ENCODE assay signal across 19 cellular contexts in the genomic region with DNA sequence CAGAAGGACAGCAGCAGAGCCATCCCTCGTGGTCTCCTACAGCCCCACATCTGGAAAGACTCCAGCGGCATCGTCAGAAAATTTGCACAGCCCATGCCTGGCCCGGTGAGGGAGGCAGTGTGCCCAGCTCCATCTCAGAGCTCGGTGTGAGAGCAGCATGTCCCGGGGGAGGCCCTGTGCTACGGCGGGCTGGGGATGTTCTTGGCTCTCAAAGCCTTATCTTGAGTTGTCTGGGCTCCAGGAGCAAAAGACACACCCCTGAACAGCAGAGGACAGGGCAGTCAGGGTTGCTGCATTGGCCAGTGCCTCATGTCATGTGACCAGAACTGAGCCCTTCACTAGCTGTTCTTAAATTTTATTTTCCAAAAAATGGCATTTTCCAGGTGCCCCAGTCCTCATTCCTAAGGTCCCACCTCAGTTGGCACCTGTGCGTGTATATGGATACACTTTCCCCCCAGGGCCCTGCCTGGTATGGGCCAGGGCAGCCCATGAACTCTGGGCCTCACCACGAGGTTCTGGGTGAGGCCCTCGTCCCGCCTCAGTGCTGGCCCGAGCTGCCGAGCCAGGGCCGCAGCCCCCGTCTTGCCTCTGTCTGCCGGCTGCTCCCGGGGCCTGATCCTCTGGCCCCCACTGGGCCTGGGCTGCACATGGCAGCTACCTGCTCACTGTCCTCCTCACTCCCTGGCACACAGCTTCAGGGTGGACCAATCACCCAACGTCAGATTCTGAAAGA. TPM values are rescaled to one million over a fixed set of nuclear protein-coding genes. Genes with fewer than 3 reads are reported as not detected.
A peak's percentile ranks its signal among the peaks of the same experiment; 100 is the strongest.
DNase-seq lines count a peak whose midpoint lies in the region; ATAC-seq and TF ChIP-seq lines count a peak whose summit lies in the region.
"Had no signal": no experiment of that assay in that cellular context is flagged by ENCODE, and none has a peak within 500 bp of the region (broad histone marks: within the 10 kb centered on the region; RNA-seq: fewer than 3 reads in every experiment).

No MANE protein-coding gene starts in this region.

- no peak for TF ChIP-seq CTCF in breast epithelium (IDR thresholded peaks at IDR 0.05)

- intact Hi-C loops in activated CD4-positive, alpha-beta T cell treated with anti-CD3 and anti-CD28 coated beads for 36 hours (cut with DNase I, micrococcal nuclease) = no loop called here
- intact Hi-C loops in breast epithelium (cut with DNase I; ENCODE audit: low total_unique reads) (no loop called here), left ventricle myocardium superior (cut with micrococcal nuclease) (no loop called here)

- peaks cover 38% of the 10 kb centered on the region for H3K4me1 Mint-ChIP-seq in activated CD4-positive, alpha-beta T cell treated with anti-CD3 and anti-CD28 coated beads, Interleukin-2, amount 10 ng/mL, durations not matched to agents 7 days and 5 days
- H3K4me1 Mint-ChIP-seq in activated CD4-positive, alpha-beta T cell treated with anti-CD3 and anti-CD28 coated beads for 36 hours = peaks cover 25% of the 10 kb centered on the region
- peaks cover 16 to 31% of the 10 kb centered on the region in 2 donors for H3K4me1 Mint-ChIP-seq in stimulated activated naive B cell treated with anti-CD40 and anti-IgM and Interleukin-4, amounts not matched to agents 10 μg/mL and 1 μg/mL and 100 μg/mL, for 72 hours

- no peak overlapping the region for H3K4me3 Mint-ChIP-seq in activated CD4-positive, alpha-beta T cell treated with anti-CD3 and anti-CD28 coated beads, Interleukin-2, amount 10 ng/mL, durations not matched to agents 7 days and 5 days
- no peak overlapping the region for H3K4me3 Mint-ChIP-seq in activated CD4-positive, alpha-beta T cell treated with anti-CD3 and anti-CD28 coated beads for 36 hours
- no peak overlapping the region for H3K4me3 Mint-ChIP-seq in stimulated activated naive B cell treated with anti-CD40 and anti-IgM and Interleukin-4, amounts not matched to agents 10 μg/mL and 1 μg/mL and 100 μg/mL, for 72 hours

- POLR2A ChIA-PET in activated CD4-positive, alpha-beta T cell treated with anti-CD3 and anti-CD28 coated beads, Interleukin-2, amount 10 ng/mL, durations not matched to agents 7 days and 5 days (lab: Charles Lee) = no interaction called here
- POLR2A ChIA-PET in activated CD4-positive, alpha-beta T cell treated with anti-CD3 and anti-CD28 coated beads for 36 hours (lab: Charles Lee) = no interaction called here

- no peaks in the 10 kb centered on the region for H3K9me3 ChIP-seq in breast epithelium
- H3K9me3 ChIP-seq: A549, lower lobe of right lung, Peyer's patch, spleen, thoracic aorta had no signal

- TF ChIP-seq POLR2A in breast epithelium (IDR thresholded peaks at IDR 0.05) = no peak

- peak overlapping the region; percentile 82 to 96 for H3K27ac ChIP-seq in breast epithelium
- H3K27ac ChIP-seq: A549, lower lobe of right lung, Peyer's patch had no signal

- CTCF ChIA-PET in activated CD4-positive, alpha-beta T cell treated with anti-CD3 and anti-CD28 coated beads, Interleukin-2, amount 10 ng/mL, durations not matched to agents 7 days and 5 days (lab: Charles Lee) = interaction anchor here (0.7 to 1.8 kb wide), 5 partner anchors 9 to 46 kb away, joined by 3 to 6 read pairs (median 5); a partner anchor contains a TSS
- CTCF ChIA-PET in activated CD4-positive, alpha-beta T cell treated with anti-CD3 and anti-CD28 coated beads for 36 hours (lab: Charles Lee) = interaction anchor here (0.7 to 1.5 kb wide), 2 partner anchors 38 to 260 kb away, joined by 3 to 4 read pairs; a partner anchor contains a TSS

- no peaks in the 10 kb centered on the region for H3K36me3 ChIP-seq in breast epithelium

- no peak for DNase-seq in activated CD4-positive, alpha-beta T cell treated with anti-CD3 and anti-CD28 coated beads, Interleukin-2, amount 10 ng/mL, durations not matched to agents 7 days and 5 days
- no peak for DNase-seq in activated CD4-positive, alpha-beta T cell treated with anti-CD3 and anti-CD28 coated beads for 36 hours
- DNase-seq in breast epithelium (ENCODE audit: low spot score in 2 of 2) (no peak), left ventricle myocardium superior (peak; percentile 80), NCI-H226 (no peak), UCSD-AML1 (lab: John Stamatoyannopoulos, UW; ENCODE audit: unreplicated experiment) (no peak)
- no peak for DNase-seq in stimulated activated naive B cell treated with anti-CD40 and anti-IgM and Interleukin-4, amounts not matched to agents 10 μg/mL and 1 μg/mL and 100 μg/mL, for 72 hours
- DNase-seq: activated CD4-positive, alpha-beta T cell treated with anti-CD3 and anti-CD28 coated beads, Interleukin-2, amount 50 U/mL, for 4 hours; activated effector memory CD4-positive, alpha-beta T cell treated with anti-CD3 and anti-CD28 coated beads, Interleukin-2, amount 50 U/mL, for 16 hours; lower lobe of right lung; NCI-H510A treated with DMSO at 0.1 percent for 48 hours had no signal

- peaks cover 15% of the 10 kb centered on the region for H3K36me3 Mint-ChIP-seq in activated CD4-positive, alpha-beta T cell treated with anti-CD3 and anti-CD28 coated beads, Interleukin-2, amount 10 ng/mL, durations not matched to agents 7 days and 5 days (ENCODE audit: low read depth)
- peaks cover 12% of the 10 kb centered on the region for H3K36me3 Mint-ChIP-seq in activated CD4-positive, alpha-beta T cell treated with anti-CD3 and anti-CD28 coated beads for 36 hours (ENCODE audit: low read depth)
- H3K36me3 Mint-ChIP-seq in stimulated activated naive B cell treated with anti-CD40 and anti-IgM and Interleukin-4, amounts not matched to agents 10 μg/mL and 1 μg/mL and 100 μg/mL, for 72 hours = peaks cover 29 to 31% of the 10 kb centered on the region in 2 donors

- no peak for ATAC-seq in activated CD4-positive, alpha-beta T cell treated with anti-CD3 and anti-CD28 coated beads for 36 hours
- ATAC-seq in left ventricle myocardium superior (peak; percentile 30), esophagus mucosa (no peak)
- ATAC-seq in stimulated activated naive B cell treated with anti-CD40 and anti-IgM and Interleukin-4, amounts not matched to agents 10 μg/mL and 1 μg/mL and 100 μg/mL, for 72 hours (replicated peaks) = no peak
- ATAC-seq: A549, HCT116, lower lobe of right lung had no signal

- H3K27me3 Mint-ChIP-seq in activated CD4-positive, alpha-beta T cell treated with anti-CD3 and anti-CD28 coated beads, Interleukin-2, amount 10 ng/mL, durations not matched to agents 7 days and 5 days = no peaks in the 10 kb centered on the region
- no peaks in the 10 kb centered on the region for H3K27me3 Mint-ChIP-seq in activated CD4-positive, alpha-beta T cell treated with anti-CD3 and anti-CD28 coated beads for 36 hours
- H3K27me3 Mint-ChIP-seq in stimulated activated naive B cell treated with anti-CD40 and anti-IgM and Interleukin-4, amounts not matched to agents 10 μg/mL and 1 μg/mL and 100 μg/mL, for 72 hours = no peaks in the 10 kb centered on the region

- peak overlapping the region; percentile 60 for H3K27ac Mint-ChIP-seq in activated CD4-positive, alpha-beta T cell treated with anti-CD3 and anti-CD28 coated beads, Interleukin-2, amount 10 ng/mL, durations not matched to agents 7 days and 5 days
- H3K27ac Mint-ChIP-seq in activated CD4-positive, alpha-beta T cell treated with anti-CD3 and anti-CD28 coated beads for 36 hours = no peak overlapping the region
- H3K27ac Mint-ChIP-seq in stimulated activated naive B cell treated with anti-CD40 and anti-IgM and Interleukin-4, amounts not matched to agents 10 μg/mL and 1 μg/mL and 100 μg/mL, for 72 hours = peak overlapping the region; percentile 42

- no peaks in the 10 kb centered on the region for H3K27me3 ChIP-seq in breast epithelium
- H3K27me3 ChIP-seq: Peyer's patch, spleen had no signal

- no peak overlapping the region for H3K4me3 ChIP-seq in breast epithelium
- H3K4me3 ChIP-seq: A549, lower lobe of right lung, Peyer's patch, spleen, thoracic aorta had no signal

- no peaks in the 10 kb centered on the region for H3K9me3 Mint-ChIP-seq in activated CD4-positive, alpha-beta T cell treated with anti-CD3 and anti-CD28 coated beads, Interleukin-2, amount 10 ng/mL, durations not matched to agents 7 days and 5 days
- H3K9me3 Mint-ChIP-seq in activated CD4-positive, alpha-beta T cell treated with anti-CD3 and anti-CD28 coated beads for 36 hours (ENCODE audit: low read depth) = no peaks in the 10 kb centered on the region
- no peaks in the 10 kb centered on the region for H3K9me3 Mint-ChIP-seq in stimulated activated naive B cell treated with anti-CD40 and anti-IgM and Interleukin-4, amounts not matched to agents 10 μg/mL and 1 μg/mL and 100 μg/mL, for 72 hours
- H3K9me3 Mint-ChIP-seq: T-helper 2 cell treated with Interferon-gamma antibody and Interleukin-4, amounts not matched to agents 5 μg/mL and 100 μg/mL, for 36 hours had no signal

- H3K4me1 ChIP-seq in breast epithelium = peaks cover 13 to 20% of the 10 kb centered on the region in 2 donors

RNA-seq across cellular contexts. Expression of a gene that starts 3.0 kb away (rescaled TPM):
- total RNA-seq in activated CD4-positive, alpha-beta T cell treated with anti-CD3 and anti-CD28 coated beads, Interleukin-2, amount 10 ng/mL, durations not matched to agents 7 days and 5 days = 10 to 100 TPM; 32.3 to 35.5 TPM
- 10 to 100 TPM; 16.4 to 22.5 TPM for total RNA-seq in activated CD4-positive, alpha-beta T cell treated with anti-CD3 and anti-CD28 coated beads for 36 hours
- total RNA-seq in breast epithelium (10 to 100 TPM; 22.4 to 38.0 (median 32.3) TPM), left ventricle myocardium superior (51.7 TPM), esophagus mucosa (24.2 TPM)

RNA-seq across cellular contexts. Expression of a gene that starts 37.7 kb away (rescaled TPM):
- 10 to 100 TPM; 12.4 to 16.7 TPM for total RNA-seq in activated CD4-positive, alpha-beta T cell treated with anti-CD3 and anti-CD28 coated beads, Interleukin-2, amount 10 ng/mL, durations not matched to agents 7 days and 5 days
- 10 to 100 TPM; 12.1 to 14.1 TPM for total RNA-seq in activated CD4-positive, alpha-beta T cell treated with anti-CD3 and anti-CD28 coated beads for 36 hours
- total RNA-seq in breast epithelium (10 to 100 TPM; 12.6 to 33.1 (median 23.6) TPM), left ventricle myocardium superior (7.8 TPM), esophagus mucosa (8.1 TPM)

RNA-seq across cellular contexts. Expression of a gene that starts 38.0 kb away (rescaled TPM):
- under 1 TPM; 0.21 to 0.40 TPM for total RNA-seq in activated CD4-positive, alpha-beta T cell treated with anti-CD3 and anti-CD28 coated beads, Interleukin-2, amount 10 ng/mL, durations not matched to agents 7 days and 5 days
- under 1 TPM; 0.11 to 0.16 TPM for total RNA-seq in activated CD4-positive, alpha-beta T cell treated with anti-CD3 and anti-CD28 coated beads for 36 hours
- total RNA-seq in breast epithelium (1 to 10 TPM; 1.3 to 2.3 (median 1.8) TPM), left ventricle myocardium superior (0.30 TPM), esophagus mucosa (0.28 TPM)
- total RNA-seq: HT1080, Peyer's patch, thoracic aorta had no signal
